ENCODE assay signal across 28 cellular contexts in genomic region chr19:4046946-4047683, GRCh38.
"Had no signal": no experiment of that assay in that cellular context is flagged by ENCODE, and none has a peak within 500 bp of the region (broad histone marks: within the 10 kb centered on the region; RNA-seq: fewer than 3 reads in every experiment).

No MANE protein-coding gene starts in this region.

- H3K4me3 Mint-ChIP-seq: nephron progenitor cell; stimulated activated memory B cell treated with anti-CD40 and anti-IgM and Interleukin-4, amounts not matched to agents 10 μg/mL and 1 μg/mL and 100 μg/mL, for 72 hours had no signal

- H3K9me3 Mint-ChIP-seq: naive thymus-derived CD4-positive, alpha-beta T cell; nephron progenitor cell; stimulated activated memory B cell treated with anti-CD40 and anti-IgM and Interleukin-4, amounts not matched to agents 10 μg/mL and 1 μg/mL and 100 μg/mL, for 72 hours had no signal

- H3K27me3 ChIP-seq: gastrocnemius medialis, heart left ventricle, hepatocyte, left lung, right atrium auricular region, transverse colon, upper lobe of right lung, vagina had no signal

- H3K9me3 ChIP-seq: gastrocnemius medialis, heart left ventricle, left lung, prostate gland, right atrium auricular region, thoracic aorta, transverse colon, upper lobe of right lung, vagina had no signal

- ATAC-seq: esophagus mucosa; gastrocnemius medialis; heart left ventricle; left lung; naive thymus-derived CD4-positive, alpha-beta T cell; sciatic nerve; stimulated activated memory B cell treated with anti-CD40 and anti-IgM and Interleukin-4, amounts not matched to agents 10 μg/mL and 1 μg/mL and 100 μg/mL, for 72 hours; stimulated activated naive CD8-positive, alpha-beta T cell treated with anti-CD3 and anti-CD28 coated beads, Interleukin-15, Interleukin-2, amounts not matched to agents 100 U/mL and 50 U/mL, for 24 hours; upper lobe of right lung had no signal

- DNase-seq: dermis blood vessel endothelial cell; foreskin fibroblast; gastrocnemius medialis; heart left ventricle; kidney; mesenchymal stem cell; midbrain; nephron progenitor cell; nucleus accumbens; stimulated activated CD4-positive, alpha-beta T cell treated with anti-CD3 and anti-CD28 coated beads, Interleukin-12 subunit alpha, Interleukin-12 subunit beta, amount 100 ng/mL, for 4 hours; stimulated activated CD4-positive, alpha-beta T cell treated with anti-CD3 and anti-CD28 coated beads, Interleukin-2, amount 100 ng/mL, for 24 hours; stimulated activated CD4-positive, alpha-beta T cell treated with anti-CD3 and anti-CD28 coated beads, Interleukin-4, amount 100 ng/mL, for 24 hours; stimulated activated naive CD8-positive, alpha-beta T cell treated with anti-CD3 and anti-CD28 coated beads, Interleukin-15, Interleukin-2, amounts not matched to agents 100 U/mL and 50 U/mL, for 24 hours; transverse colon; upper lobe of right lung had no signal

- H3K27me3 Mint-ChIP-seq: naive thymus-derived CD4-positive, alpha-beta T cell; stimulated activated memory B cell treated with anti-CD40 and anti-IgM and Interleukin-4, amounts not matched to agents 10 μg/mL and 1 μg/mL and 100 μg/mL, for 72 hours had no signal

- H3K4me3 ChIP-seq: coronary artery, gastrocnemius medialis, heart left ventricle, hepatocyte, left lung, prostate gland, right atrium auricular region, smooth muscle cell, thoracic aorta, transverse colon, upper lobe of right lung, vagina had no signal

- H3K27ac Mint-ChIP-seq: stimulated activated memory B cell treated with anti-CD40 and anti-IgM and Interleukin-4, amounts not matched to agents 10 μg/mL and 1 μg/mL and 100 μg/mL, for 72 hours had no signal

- H3K27ac ChIP-seq: coronary artery, epithelial cell of prostate, gastrocnemius medialis, heart left ventricle, hepatocyte, left lung, prostate gland, right atrium auricular region, thoracic aorta, transverse colon, upper lobe of right lung, vagina had no signal
